12 cellular contexts compared by ENCODE assay signal in genomic region chrX:13194291-13195103, GRCh38.
DNase-seq lines count a peak whose midpoint lies in the region; ATAC-seq, FAIRE-seq and TF ChIP-seq lines count a peak whose summit lies in the region.
"Had no signal": no experiment of that assay in that cellular context is flagged by ENCODE, and none has a peak within 500 bp of the region (broad histone marks: within the 10 kb centered on the region; RNA-seq: fewer than 3 reads in every experiment).

No MANE protein-coding gene starts in this region.

- H3K9me3 ChIP-seq in hepatocyte (ENCODE audit: low read depth) (no peaks in the 10 kb centered on the region), smooth muscle cell (replicated peaks; ENCODE audit: low read depth) (no peaks in the 10 kb centered on the region)

- intact Hi-C loops in Calu3 (cut with micrococcal nuclease; ENCODE audit: unreplicated experiment), result loop anchor here (1.0 kb wide), 1 partner anchor 294 kb away; no protein-coding TSS in a partner anchor

- H3K36me3 Mint-ChIP-seq in Calu3 (ENCODE audit: insufficient read depth, unreplicated experiment), result no peaks in the 10 kb centered on the region

- no peaks in the 10 kb centered on the region for H3K36me3 ChIP-seq in hepatocyte (replicated peaks; ENCODE audit: insufficient read depth, low read depth)
- no peaks in the 10 kb centered on the region for H3K36me3 ChIP-seq in smooth muscle cell (ENCODE audit: low read depth)

- no peak for FAIRE-seq in HTR-8/SVneo (lab: Jason Lieb, UNC)
- FAIRE-seq: frontal cortex had no signal

- no peaks in the 10 kb centered on the region for H3F3A ChIP-seq in smooth muscle cell (ENCODE audit: low read depth)

- H3K27me3 Mint-ChIP-seq in Calu3 (ENCODE audit: unreplicated experiment), result no peaks in the 10 kb centered on the region

- no peak overlapping the region for H3K9ac ChIP-seq in smooth muscle cell (ENCODE audit: low read depth)
- H3K9ac ChIP-seq: GM23248 had no signal

- H3K27ac Mint-ChIP-seq in Calu3 (ENCODE audit: unreplicated experiment), result peak overlapping the region; percentile 23

- DNase-seq in Calu3 (no peak), M059J (ENCODE audit: low read depth) (peak; percentile 43), NCI-H524 (lab: John Stamatoyannopoulos, UW) (peak; percentile 90 to 95), hepatocyte (ENCODE audit: low spot score) (no peak), HTR-8/SVneo (ENCODE audit: insufficient read length, low spot score) (no peak), smooth muscle cell (lab: John Stamatoyannopoulos, UW; ENCODE audit: unreplicated experiment) (no peak)
- no peak for DNase-seq in activated CD4-positive, alpha-beta T cell treated with anti-CD3 and anti-CD28 coated beads, Interleukin-2, amount 50 U/mL, for 1 hour
- DNase-seq: GM23248; stimulated activated CD4-positive, alpha-beta T cell treated with anti-CD3 and anti-CD28 coated beads, Interleukin-15, amount 100 ng/mL, for 24 hours; T1000 had no signal

- H3K9me2 ChIP-seq in hepatocyte (replicated peaks; ENCODE audit: insufficient read depth), result no peaks in the 10 kb centered on the region

- 46% methylated on average over 4 of the region's 4 CpGs for WGBS in hepatocyte (ENCODE audit: low lambda C conversion rate, missing lambda C conversion rate)
- WGBS in smooth muscle cell (ENCODE audit: low lambda C conversion rate), result 71% methylated on average over 4 of the region's 4 CpGs

- H3K79me2 ChIP-seq in hepatocyte, result no peaks in the 10 kb centered on the region
- no peaks in the 10 kb centered on the region for H3K79me2 ChIP-seq in smooth muscle cell (ENCODE audit: low read depth)

- H3K4me2 ChIP-seq in hepatocyte (no peak overlapping the region), smooth muscle cell (no peak overlapping the region)

- H3K27ac ChIP-seq in hepatocyte (peak overlapping the region; percentile 38), smooth muscle cell (ENCODE audit: low read depth) (no peak overlapping the region)
- H3K27ac ChIP-seq: GM23248 had no signal

- CTCF ChIA-PET in Calu3 (lab: Charles Lee), result interaction anchor here (0.6 kb wide), 1 partner anchor 423 kb away, joined by 7 read pairs; no protein-coding TSS in a partner anchor

- H3K4me1 ChIP-seq in hepatocyte (ENCODE audit: insufficient read depth) (peaks cover 35% of the 10 kb centered on the region), smooth muscle cell (ENCODE audit: low read depth) (peaks cover 13% of the 10 kb centered on the region)

- H4K20me1 ChIP-seq in hepatocyte (ENCODE audit: insufficient read depth, poor library complexity, severe bottlenecking), result no peaks in the 10 kb centered on the region
- H4K20me1 ChIP-seq in smooth muscle cell (ENCODE audit: low read depth), result no peaks in the 10 kb centered on the region

- BruUV-seq in Calu3 (replicated peaks; lab: Mats Ljungman, UMichigan), result no TSS peak

- H3K9me3 Mint-ChIP-seq in Calu3 (ENCODE audit: low read depth, unreplicated experiment), result no peaks in the 10 kb centered on the region

- H3K27me3 ChIP-seq in hepatocyte, result no peaks in the 10 kb centered on the region
- no peaks in the 10 kb centered on the region for H3K27me3 ChIP-seq in smooth muscle cell (ENCODE audit: low read depth)

- no peak overlapping the region for H3K4me3 Mint-ChIP-seq in Calu3 (ENCODE audit: low read depth, unreplicated experiment)

- H2AFZ ChIP-seq in hepatocyte (no peak overlapping the region), smooth muscle cell (ENCODE audit: low read depth) (no peak overlapping the region)
- H2AFZ ChIP-seq: GM23248 had no signal

- ATAC-seq in HG02981 (IDR thresholded peaks at IDR 0.05; ENCODE audit: unreplicated experiment), result no peak

- TF ChIP-seq CTCF in Calu3 (IDR thresholded peaks at IDR 0.05; ENCODE audit: unreplicated experiment), result no peak
- no peak for TF ChIP-seq CTCF in hepatocyte (IDR thresholded peaks at IDR 0.05; ENCODE audit: poor library complexity)
- TF ChIP-seq CTCF in smooth muscle cell (IDR thresholded peaks at IDR 0.05; ENCODE audit: borderline replicate concordance, insufficient read depth, poor library complexity, severe bottlenecking), result no peak

- H3K4me3 ChIP-seq in hepatocyte (no peak overlapping the region), smooth muscle cell (no peak overlapping the region)
- H3K4me3 ChIP-seq: GM23248 had no signal

- peaks cover 50% of the 10 kb centered on the region for H3K4me1 Mint-ChIP-seq in Calu3 (ENCODE audit: low read depth, unreplicated experiment)

Comparison
In these comparisons a context has a peak if more than half of its experiments do, and no peak if none do; other contexts are left out.
1. DNase-seq: peak in M059J (single experiment) and NCI-H524 (2 of 2); none in Calu3 (single experiment), hepatocyte (single experiment), HTR-8/SVneo (single experiment), activated CD4-positive, alpha-beta T cell treated with anti-CD3 and anti-CD28 coated beads, Interleukin-2, amount 50 U/mL, for 1 hour (single experiment) and smooth muscle cell (single experiment).